In the genomic region with DNA sequence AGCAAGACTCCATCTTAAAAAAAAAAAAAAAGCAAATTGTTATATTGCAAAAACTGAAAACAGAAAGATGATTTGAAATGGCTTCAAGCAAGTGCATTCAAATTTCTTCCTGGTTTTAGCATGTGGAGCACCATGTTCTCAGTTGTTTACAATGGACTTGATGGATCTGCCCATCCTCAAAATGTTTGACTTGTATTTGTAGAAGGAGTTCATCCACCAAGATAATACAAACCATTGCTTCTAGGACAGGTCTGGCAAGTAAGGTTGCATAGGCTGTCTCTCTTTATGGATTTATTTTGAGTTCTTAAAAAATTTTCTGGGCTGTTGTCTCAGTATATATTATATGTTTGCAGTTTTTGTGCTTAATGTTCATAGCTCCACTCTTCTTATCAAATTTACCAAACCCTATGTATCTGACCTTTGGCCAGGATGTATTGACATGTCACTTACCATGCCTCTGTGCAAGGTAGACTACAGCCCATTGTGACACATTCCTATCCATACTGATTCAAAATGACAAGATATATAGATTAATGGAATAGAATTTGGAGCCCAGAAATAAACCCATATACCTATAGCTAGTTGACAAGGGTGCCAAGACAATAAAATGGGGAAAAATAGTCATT, we compare ENCODE assay signal across 23 cellular contexts. TPM values are rescaled to one million over a fixed set of nuclear protein-coding genes. Genes with fewer than 3 reads are reported as not detected.
DNase-seq lines count a peak whose midpoint lies in the region; ATAC-seq, FAIRE-seq and TF ChIP-seq lines count a peak whose summit lies in the region.
"Had no signal": no experiment of that assay in that cellular context is flagged by ENCODE, and none has a peak within 500 bp of the region (broad histone marks: within the 10 kb centered on the region; RNA-seq: fewer than 3 reads in every experiment).

No MANE protein-coding gene starts in this region.

- no peak overlapping the region; the same call in 1 of the 2 replicates for H3K4me3 ChIP-seq in LNCaP clone FGC (ENCODE audit: low read depth, low read length)
- H3K4me3 ChIP-seq in endothelial cell of umbilical vein (replicated peaks in 1 of 3; ENCODE audit: insufficient read depth in 1 of 3, low read depth in 1 of 3, low read length in 3 of 3) = no peak overlapping the region
- no peak overlapping the region for H3K4me3 ChIP-seq in small intestine (ENCODE audit: low read depth in 1 of 2, low read length in 2 of 2)
- H3K4me3 ChIP-seq: BLaER1, GM23338 had no signal

- no peak for ATAC-seq in HG03139 (IDR thresholded peaks at IDR 0.05; ENCODE audit: unreplicated experiment)
- ATAC-seq: GM23338, HCT116 had no signal

- no peak overlapping the region for H3K4me2 ChIP-seq in endothelial cell of umbilical vein (ENCODE audit: insufficient read depth, low read length)
- H3K4me2 ChIP-seq: GM23338 had no signal

- POLR2A ChIA-PET in endothelial cell of umbilical vein (lab: Charles Lee) = no interaction called here

- H3K36me3 ChIP-seq in endothelial cell of umbilical vein (ENCODE audit: control insufficient read depth in 2 of 2, extremely low read depth in 1 of 2, insufficient read depth in 2 of 2, low read length in 2 of 2) (no peaks in the 10 kb centered on the region), small intestine (ENCODE audit: control insufficient read depth in 2 of 2, insufficient read depth in 2 of 2, low read length in 2 of 2) (no peaks in the 10 kb centered on the region)
- H3K36me3 ChIP-seq: BLaER1 had no signal

- no TSS peak for BruUV-seq in endothelial cell of umbilical vein (replicated peaks; lab: Mats Ljungman, UMichigan)

- no peak overlapping the region for H3K4me3 Mint-ChIP-seq in activated CD4-positive, alpha-beta T cell treated with anti-CD3 and anti-CD28 coated beads, Interleukin-2, amount 10 ng/mL, durations not matched to agents 24 days and 14 days
- H3K4me3 Mint-ChIP-seq: B cell; CD14-positive monocyte; CD4-positive, alpha-beta T cell; GM23338; H9 had no signal

- H3K9me3 Mint-ChIP-seq in activated CD4-positive, alpha-beta T cell treated with anti-CD3 and anti-CD28 coated beads, Interleukin-2, amount 10 ng/mL, durations not matched to agents 24 days and 14 days = peaks cover 16% of the 10 kb centered on the region
- H3K9me3 Mint-ChIP-seq: CD4-positive, alpha-beta T cell; CD8-positive, alpha-beta memory T cell; GM23338; H9 had no signal

- intact Hi-C loops in activated CD4-positive, alpha-beta T cell treated with anti-CD3 and anti-CD28 coated beads, Interleukin-2, amount 10 ng/mL, durations not matched to agents 24 days and 14 days (cut with micrococcal nuclease) = loop anchor here (10.0 kb wide), 1 partner anchor 576 kb away; no protein-coding TSS in a partner anchor
- intact Hi-C loops in endothelial cell of umbilical vein (cut with micrococcal nuclease) = no loop called here

- H3K36me3 Mint-ChIP-seq in activated CD4-positive, alpha-beta T cell treated with anti-CD3 and anti-CD28 coated beads, Interleukin-2, amount 10 ng/mL, durations not matched to agents 24 days and 14 days (ENCODE audit: low read depth) = peaks cover 20% of the 10 kb centered on the region

- peaks cover 11% of the 10 kb centered on the region for H3K4me1 Mint-ChIP-seq in activated CD4-positive, alpha-beta T cell treated with anti-CD3 and anti-CD28 coated beads, Interleukin-2, amount 10 ng/mL, durations not matched to agents 24 days and 14 days
- H3K4me1 Mint-ChIP-seq: GM23338 had no signal

- no peak overlapping the region for H2AFZ ChIP-seq in endothelial cell of umbilical vein (ENCODE audit: low read depth, low read length)
- H2AFZ ChIP-seq: GM23338 had no signal

- H3K9ac ChIP-seq in endothelial cell of umbilical vein (replicated peaks; ENCODE audit: extremely low read depth, insufficient read depth, low read length) = no peak overlapping the region
- H3K9ac ChIP-seq: BLaER1 had no signal

- H3K79me2 ChIP-seq in endothelial cell of umbilical vein (ENCODE audit: control insufficient read depth, insufficient read depth, low read length) = no peaks in the 10 kb centered on the region

- no peaks in the 10 kb centered on the region for H3K9me1 ChIP-seq in endothelial cell of umbilical vein (replicated peaks; ENCODE audit: control insufficient read depth, extremely low read depth, insufficient read depth, low read length)

- H3K27me3 ChIP-seq in endothelial cell of umbilical vein (ENCODE audit: control insufficient read depth in 2 of 2, insufficient read depth in 2 of 2, low read length in 2 of 2) (no peaks in the 10 kb centered on the region), small intestine (ENCODE audit: control insufficient read depth in 2 of 2, insufficient read depth in 2 of 2, low read length in 2 of 2) (no peaks in the 10 kb centered on the region)
- H3K27me3 ChIP-seq: BLaER1 had no signal

- peak; percentile 8 for FAIRE-seq in endothelial cell of umbilical vein (lab: Jason Lieb, UNC)
- FAIRE-seq in small intestine (lab: Jason Lieb, UNC) = no peak
- FAIRE-seq: A204.1, GM12891, GM18507 had no signal

- H3K9me3 ChIP-seq in endothelial cell of umbilical vein (replicated peaks; ENCODE audit: control insufficient read depth, insufficient read depth, low read length) (no peaks in the 10 kb centered on the region), small intestine (ENCODE audit: control insufficient read depth, low read depth) (no peaks in the 10 kb centered on the region)

- no peaks in the 10 kb centered on the region for H4K20me1 ChIP-seq in endothelial cell of umbilical vein (replicated peaks; ENCODE audit: control insufficient read depth, extremely low read depth, insufficient read depth, low read length)
- H4K20me1 ChIP-seq: BLaER1 had no signal

- DNase-seq in activated CD4-positive, alpha-beta T cell treated with anti-CD3 and anti-CD28 coated beads, Interleukin-2, amount 10 ng/mL, durations not matched to agents 24 days and 14 days = peak; percentile 16
- no peak for DNase-seq in activated CD4-positive, alpha-beta T cell treated with anti-CD3 and anti-CD28 coated beads for 4 hours
- DNase-seq in LNCaP clone FGC (ENCODE audit: low read depth) = peak; percentile 97
- DNase-seq in endothelial cell of umbilical vein (ENCODE audit: low read depth, low spot score) = no peak
- DNase-seq in small intestine = peak; percentile 51
- no peak for DNase-seq in OCI-M2 (lab: John Stamatoyannopoulos, UW; ENCODE audit: unreplicated experiment)
- DNase-seq in hypothalamus (lab: John Stamatoyannopoulos, UW) = no peak
- DNase-seq: CD4-positive, alpha-beta T cell; CD8-positive, alpha-beta memory T cell; DMS53; DMS79 treated with DMSO at 0.1 percent for 48 hours; GF-D8; H9 had no signal

- H3K4me1 ChIP-seq in endothelial cell of umbilical vein (ENCODE audit: control insufficient read depth, extremely low read depth, insufficient read depth, low read length) (peaks cover 4% of the 10 kb centered on the region), small intestine (ENCODE audit: control insufficient read depth in 2 of 2, insufficient read depth in 1 of 2, low read depth in 1 of 2, low read length in 1 of 2) (peaks cover 2% of the 10 kb centered on the region in 2 donors)

- peaks cover 10% of the 10 kb centered on the region for H3K27me3 Mint-ChIP-seq in activated CD4-positive, alpha-beta T cell treated with anti-CD3 and anti-CD28 coated beads, Interleukin-2, amount 10 ng/mL, durations not matched to agents 24 days and 14 days
- H3K27me3 Mint-ChIP-seq: CD4-positive, alpha-beta T cell; CD8-positive, alpha-beta memory T cell had no signal

- H3K27ac Mint-ChIP-seq in activated CD4-positive, alpha-beta T cell treated with anti-CD3 and anti-CD28 coated beads, Interleukin-2, amount 10 ng/mL, durations not matched to agents 24 days and 14 days = no peak overlapping the region
- H3K27ac Mint-ChIP-seq: B cell; CD4-positive, alpha-beta T cell; GM23338; H9 had no signal

- TF ChIP-seq POLR2A in endothelial cell of umbilical vein (IDR thresholded peaks at IDR 0.05; ENCODE audit: low read depth, low read length) = no peak

- CTCF ChIA-PET in endothelial cell of umbilical vein (lab: Charles Lee) = interaction anchor here (0.8 to 1.4 kb wide), 2 partner anchors 9 to 75 kb away, joined by 3 to 7 read pairs; no protein-coding TSS in a partner anchor

- H3K27ac ChIP-seq in endothelial cell of umbilical vein (ENCODE audit: insufficient read depth, low read depth, low read length) (no peak overlapping the region), small intestine (ENCODE audit: low read depth in 1 of 2, low read length in 1 of 2) (no peak overlapping the region)
- H3K27ac ChIP-seq: 22Rv1, BLaER1 had no signal

- TF ChIP-seq CTCF in LNCaP clone FGC (IDR thresholded peaks at IDR 0.05; ENCODE audit: control insufficient read depth, extremely low read depth, insufficient read depth) (no peak), endothelial cell of umbilical vein (IDR thresholded peaks at IDR 0.05; ENCODE audit: extremely low read depth in 1 of 2, insufficient read depth in 1 of 2, low read depth in 1 of 2, low read length in 2 of 2) (no peak)

- dilution Hi-C loops in endothelial cell of umbilical vein (cut with MboI; ENCODE audit: extremely low pct_ligation_motif_present, low sequenced_read_pairs) = no loop called here

TF ChIP-seq in endothelial cell of umbilical vein, 7 proteins besides CTCF, POLR2A, EP300 and RAD21 (continues in another document):
- no peak for TF ChIP-seq FOS (IDR thresholded peaks at IDR 0.05; ENCODE audit: borderline replicate concordance, insufficient read depth, low read length)
- TF ChIP-seq MYC (IDR thresholded peaks at IDR 0.05; ENCODE audit: low read depth, low read length) = no peak
- no peak for TF ChIP-seq POLR2AphosphoS5 (IDR thresholded peaks at IDR 0.05; ENCODE audit: insufficient read depth, low read depth, low read length)
- no peak for TF ChIP-seq EZH2 (IDR thresholded peaks at IDR 0.05; ENCODE audit: borderline replicate concordance, low read depth, low read length, severe bottlenecking)
- no peak for TF ChIP-seq JUN (IDR thresholded peaks at IDR 0.05; ENCODE audit: borderline replicate concordance, insufficient read depth, insufficient read length, low read depth)
- TF ChIP-seq MAX (IDR thresholded peaks at IDR 0.05; ENCODE audit: insufficient read depth, insufficient read length) = no peak

RNA-seq across cellular contexts. Expression of gene ZCCHC2, which starts 21.7 kb away (rescaled TPM):
- 47.0 and 52.8 TPM in 2 replicates for total RNA-seq in activated CD4-positive, alpha-beta T cell treated with anti-CD3 and anti-CD28 coated beads, Interleukin-2, amount 10 ng/mL, durations not matched to agents 24 days and 14 days
- total RNA-seq in endothelial cell of umbilical vein = 20.6 and 27.2 TPM in 2 replicates
- polyA plus RNA-seq in endothelial cell of umbilical vein = 16.2 and 18.0 TPM in 2 replicates
- polyA plus RNA-seq in endothelial cell of umbilical vein (2011; cell fraction: cytosol; rRNA removed) = 13.0 and 14.3 TPM in 2 replicates
- 27.9 and 31.0 TPM in 2 replicates for polyA plus RNA-seq in endothelial cell of umbilical vein (2011; cell fraction: nucleus; rRNA removed)
- polyA plus RNA-seq in endothelial cell of umbilical vein (2012) = 7.8 and 12.3 TPM in 2 replicates
- 38.7 and 41.3 TPM in 2 replicates for polyA minus RNA-seq in endothelial cell of umbilical vein
- polyA minus RNA-seq in endothelial cell of umbilical vein (2011; cell fraction: cytosol; rRNA and poly(A)+ RNA removed) = 22.9 TPM
- 32.1 and 39.8 TPM in 2 replicates for polyA minus RNA-seq in endothelial cell of umbilical vein (2011; cell fraction: nucleus; rRNA and poly(A)+ RNA removed)
- polyA plus RNA-seq in small intestine = 1 to 10 TPM; 5.1 to 8.7 (median 7.9) TPM

Comparison
In these comparisons a context has a peak if more than half of its experiments do, and no peak if none do; other contexts are left out.
1. DNase-seq: peak in activated CD4-positive, alpha-beta T cell treated with anti-CD3 and anti-CD28 coated beads, Interleukin-2, amount 10 ng/mL, durations not matched to agents 24 days and 14 days (single experiment), LNCaP clone FGC (single experiment) and small intestine (single experiment); none in activated CD4-positive, alpha-beta T cell treated with anti-CD3 and anti-CD28 coated beads for 4 hours (0 of 2), endothelial cell of umbilical vein (single experiment), OCI-M2 (single experiment) and hypothalamus (0 of 51).